Comparison of ENCODE assay signal across 14 cellular contexts in genomic region chr13:57813641-57814040, GRCh38.
"Had no signal": no experiment of that assay in that cellular context is flagged by ENCODE, and none has a peak within 500 bp of the region (broad histone marks: within the 10 kb centered on the region; RNA-seq: fewer than 3 reads in every experiment).

No MANE protein-coding gene starts in this region.

- ATAC-seq: activated CD4-positive, alpha-beta T cell treated with anti-CD3 and anti-CD28 coated beads for 36 hours; heart left ventricle; left lobe of liver had no signal

- H3K4me3 ChIP-seq: breast epithelium, esophagus muscularis mucosa, heart left ventricle, right atrium auricular region, stomach had no signal

- H3K27me3 ChIP-seq: breast epithelium, esophagus muscularis mucosa, heart left ventricle, right atrium auricular region, stomach had no signal

- H3K27ac ChIP-seq: breast epithelium, esophagus muscularis mucosa, heart left ventricle, right atrium auricular region, stomach, VCaP had no signal

- DNase-seq: activated CD4-positive, alpha-beta memory T cell treated with anti-CD3 and anti-CD28 coated beads, Interleukin-2, amount 10 ng/mL, durations not matched to agents 7 days and 5 days; activated CD4-positive, alpha-beta T cell treated with anti-CD3 and anti-CD28 coated beads for 36 hours; activated gamma-delta T cell treated with Interleukin-2 at 50 U/mL for 16 hours; activated naive CD8-positive, alpha-beta T cell treated with anti-CD3 and anti-CD28 coated beads, Interleukin-2, amount 10 ng/mL, durations not matched to agents 7 days and 5 days; activated T-cell treated with anti-CD3 and anti-CD28 coated beads, Interleukin-2, amount 50 U/mL, for 48 hours; anterior cingulate cortex; heart left ventricle; small intestine; stomach had no signal

- H3K4me1 ChIP-seq: breast epithelium, esophagus muscularis mucosa, heart left ventricle, right atrium auricular region, stomach had no signal

- H3K36me3 ChIP-seq: breast epithelium, esophagus muscularis mucosa, heart left ventricle, right atrium auricular region, stomach had no signal

- H3K9me3 ChIP-seq: breast epithelium, esophagus muscularis mucosa, right atrium auricular region, stomach had no signal
